Comparison of ENCODE assay signal across 1 cellular context in the genomic region with DNA sequence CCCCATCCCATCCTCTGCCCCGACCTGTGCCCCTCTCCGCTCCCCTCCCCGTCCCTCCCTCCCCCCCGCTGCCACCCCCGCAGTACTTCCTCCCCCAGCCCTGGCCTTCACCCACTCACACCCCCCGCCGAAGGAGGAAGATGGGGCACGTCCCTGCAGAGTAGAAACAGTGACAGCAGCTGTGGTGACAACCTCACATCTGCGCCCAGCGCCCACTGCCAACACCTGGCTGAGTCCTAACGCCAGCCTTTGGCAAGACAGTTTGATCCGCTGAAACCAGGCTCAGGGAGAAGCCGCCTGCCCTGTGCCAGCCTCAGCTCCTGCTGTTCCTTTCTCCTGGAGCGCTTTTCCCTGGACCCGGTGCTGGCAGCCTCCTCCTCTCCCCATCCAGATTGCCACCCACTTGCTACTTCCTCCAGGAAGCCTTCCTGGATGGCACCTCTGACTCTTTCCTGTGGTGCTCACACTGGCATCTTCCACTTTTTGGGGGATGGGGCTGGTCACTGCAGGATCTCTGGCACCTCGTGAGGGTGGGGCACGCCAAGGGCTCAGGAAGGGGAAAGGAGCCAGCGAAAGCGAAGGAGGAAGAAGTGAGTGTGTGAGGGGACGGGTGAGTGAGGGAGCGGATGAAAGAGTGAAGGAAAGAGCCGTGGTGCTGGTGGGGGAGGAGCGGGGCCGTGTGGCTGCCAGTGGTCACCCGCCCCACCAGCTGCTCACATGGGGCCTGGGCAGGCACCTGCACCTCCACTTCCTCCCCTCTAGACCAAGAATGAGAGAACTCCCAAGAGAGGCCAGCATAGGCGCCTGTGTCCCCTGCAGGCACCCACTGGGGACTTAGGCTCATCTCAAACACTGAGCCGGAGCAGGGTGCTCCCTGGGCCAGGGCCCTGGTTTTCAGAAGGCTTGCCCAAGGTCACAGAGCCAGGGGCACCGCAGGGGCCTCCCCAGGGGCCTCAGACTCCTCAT.
TF ChIP-seq lines count a peak whose summit lies in the region.

No MANE protein-coding gene starts in this region.

TF ChIP-seq in SK-N-SH, 30 proteins besides CTCF, POLR2A, EP300 and RAD21 (continued from another document):
- TF ChIP-seq, protein P1, sequence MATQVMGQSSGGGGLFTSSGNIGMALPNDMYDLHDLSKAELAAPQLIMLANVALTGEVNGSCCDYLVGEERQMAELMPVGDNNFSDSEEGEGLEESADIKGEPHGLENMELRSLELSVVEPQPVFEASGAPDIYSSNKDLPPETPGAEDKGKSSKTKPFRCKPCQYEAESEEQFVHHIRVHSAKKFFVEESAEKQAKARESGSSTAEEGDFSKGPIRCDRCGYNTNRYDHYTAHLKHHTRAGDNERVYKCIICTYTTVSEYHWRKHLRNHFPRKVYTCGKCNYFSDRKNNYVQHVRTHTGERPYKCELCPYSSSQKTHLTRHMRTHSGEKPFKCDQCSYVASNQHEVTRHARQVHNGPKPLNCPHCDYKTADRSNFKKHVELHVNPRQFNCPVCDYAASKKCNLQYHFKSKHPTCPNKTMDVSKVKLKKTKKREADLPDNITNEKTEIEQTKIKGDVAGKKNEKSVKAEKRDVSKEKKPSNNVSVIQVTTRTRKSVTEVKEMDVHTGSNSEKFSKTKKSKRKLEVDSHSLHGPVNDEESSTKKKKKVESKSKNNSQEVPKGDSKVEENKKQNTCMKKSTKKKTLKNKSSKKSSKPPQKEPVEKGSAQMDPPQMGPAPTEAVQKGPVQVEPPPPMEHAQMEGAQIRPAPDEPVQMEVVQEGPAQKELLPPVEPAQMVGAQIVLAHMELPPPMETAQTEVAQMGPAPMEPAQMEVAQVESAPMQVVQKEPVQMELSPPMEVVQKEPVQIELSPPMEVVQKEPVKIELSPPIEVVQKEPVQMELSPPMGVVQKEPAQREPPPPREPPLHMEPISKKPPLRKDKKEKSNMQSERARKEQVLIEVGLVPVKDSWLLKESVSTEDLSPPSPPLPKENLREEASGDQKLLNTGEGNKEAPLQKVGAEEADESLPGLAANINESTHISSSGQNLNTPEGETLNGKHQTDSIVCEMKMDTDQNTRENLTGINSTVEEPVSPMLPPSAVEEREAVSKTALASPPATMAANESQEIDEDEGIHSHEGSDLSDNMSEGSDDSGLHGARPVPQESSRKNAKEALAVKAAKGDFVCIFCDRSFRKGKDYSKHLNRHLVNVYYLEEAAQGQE (IDR thresholded peaks at IDR 0.05; ENCODE audit: low read depth, low read length) = no peak
- TF ChIP-seq RFX5 (IDR thresholded peaks at IDR 0.05; ENCODE audit: low read length) = no peak
- no peak for TF ChIP-seq SIN3A (IDR thresholded peaks at IDR 0.05; ENCODE audit: borderline replicate concordance, low read depth, low read length)
- TF ChIP-seq GATA2 (CRISPR knock-in tag; IDR thresholded peaks at IDR 0.05) = no peak
- no peak for TF ChIP-seq RXRA (IDR thresholded peaks at IDR 0.05; ENCODE audit: borderline replicate concordance, low read depth)
